17 cellular contexts compared by ENCODE assay signal in the genomic region with DNA sequence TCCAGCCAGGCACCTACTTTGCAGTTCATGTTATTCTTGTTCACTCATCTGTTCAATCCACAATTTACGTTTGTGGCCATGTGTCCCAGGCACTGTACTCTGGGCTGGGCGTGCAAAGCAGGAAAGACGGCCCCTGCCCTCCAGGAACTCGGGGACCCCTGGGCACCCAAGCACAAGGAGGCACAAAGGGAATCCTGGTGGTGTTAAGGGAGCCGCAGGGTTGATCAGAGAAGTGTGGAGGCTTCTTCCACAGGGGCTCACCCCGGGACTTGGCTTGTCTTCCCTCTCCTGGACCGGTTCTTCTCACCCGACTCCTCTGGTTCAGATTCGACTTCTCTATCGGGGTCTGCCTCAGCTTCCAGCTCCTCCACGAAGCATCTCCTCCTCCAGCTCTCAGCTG.
DNase-seq lines count a peak whose midpoint lies in the region; FAIRE-seq and TF ChIP-seq lines count a peak whose summit lies in the region.
"Had no signal": no experiment of that assay in that cellular context is flagged by ENCODE, and none has a peak within 500 bp of the region (broad histone marks: within the 10 kb centered on the region; RNA-seq: fewer than 3 reads in every experiment).

No MANE protein-coding gene starts in this region.

- H3K4me3 ChIP-seq in BLaER1 (no peak overlapping the region), H1 (ENCODE audit: extremely low read depth in 1 of 4, insufficient read depth in 2 of 4, low read depth in 3 of 4, low read length in 4 of 4) (no peak overlapping the region), trophoblast cell (ENCODE audit: low read depth, low read length) (no peak overlapping the region), uterus (no peak overlapping the region)
- H3K4me3 ChIP-seq: A549, HAP-1 had no signal

- H3K18ac ChIP-seq in H1 (ENCODE audit: extremely low read depth, low read length) (no peak overlapping the region), trophoblast cell (ENCODE audit: low read length) (peak overlapping the region; percentile 42)

- no peak for TF ChIP-seq RAD21 in H1 (IDR thresholded peaks at IDR 0.05 in 1 of 2, conservative IDR thresholded peaks at IDR 0.05 in 1 of 2; ENCODE audit: low read depth in 2 of 2, low read length in 2 of 2)

- H3K56ac ChIP-seq in H1 (replicated peaks; ENCODE audit: insufficient read length, low read depth, low read length): no peak overlapping the region

- H3K4ac ChIP-seq in H1 (replicated peaks; ENCODE audit: insufficient read length, low read depth, low read length): no peak overlapping the region
- H3K4ac ChIP-seq in trophoblast cell (ENCODE audit: low read depth, low read length): peak overlapping the region; percentile 72

- H4K91ac ChIP-seq in H1 (replicated peaks; ENCODE audit: insufficient read length, low read length) (no peak overlapping the region), trophoblast cell (ENCODE audit: low read depth, low read length) (no peak overlapping the region)

- H4K20me1 ChIP-seq in BLaER1 (no peaks in the 10 kb centered on the region), H1 (replicated peaks in 1 of 2; ENCODE audit: control insufficient read depth in 1 of 2, insufficient read depth in 2 of 2, low read length in 2 of 2) (peaks cover 0 to 12% of the 10 kb centered on the region in 2 experiments)

- H3K23me2 ChIP-seq in H1 (ENCODE audit: low read depth, low read length): peaks cover 11% of the 10 kb centered on the region; the same call in 1 of the 2 replicates

- WGBS in H1 (ENCODE audit: extremely low coverage in 1 of 2, insufficient coverage in 1 of 2, insufficient read length in 1 of 2, insufficient replicate concordance in 2 of 2, low coverage in 1 of 2, low lambda C conversion rate in 2 of 2, missing lambda C conversion rate in 1 of 2), 2 experiments: 87% methylated on average over 11 of the region's 11 CpGs; no CpG with 5 or more reads in 1 of the 2 experiments
- WGBS in trophoblast cell (ENCODE audit: extremely low coverage, insufficient coverage, insufficient read length): no CpG with 5 or more reads among the region's 11 CpGs

- H3K36me3 ChIP-seq in BLaER1 (no peaks in the 10 kb centered on the region), H1 (ENCODE audit: control insufficient read depth in 2 of 4, insufficient read depth in 4 of 4, low read length in 3 of 4) (no peaks in the 10 kb centered on the region), trophoblast cell (ENCODE audit: control insufficient read depth in 1 of 2, insufficient read depth in 2 of 2, low read length in 2 of 2) (no peaks in the 10 kb centered on the region), uterus (no peaks in the 10 kb centered on the region)
- H3K36me3 ChIP-seq: HAP-1 had no signal

- H2BK12ac ChIP-seq in H1 (ENCODE audit: low read depth, low read length) (no peak overlapping the region), trophoblast cell (ENCODE audit: low read length) (peak overlapping the region; percentile 61)

- H3K4me1 ChIP-seq in BLaER1 (peaks cover 27% of the 10 kb centered on the region), H1 (replicated peaks in 1 of 4; ENCODE audit: control insufficient read depth in 3 of 4, insufficient read depth in 4 of 4, low read length in 3 of 4) (peaks cover 0 to 6% (median 2%) of the 10 kb centered on the region in 4 experiments; a peak in 3 of 7 replicates), trophoblast cell (ENCODE audit: control insufficient read depth in 1 of 2, insufficient read depth in 2 of 2, low read length in 2 of 2) (peaks cover 32 to 37% of the 10 kb centered on the region in 2 experiments), uterus (no peaks in the 10 kb centered on the region)
- H3K4me1 ChIP-seq: A549 had no signal

- intact Hi-C loops in uterus (cut with DNase I; ENCODE audit: low total_unique reads): no loop called here

- no peak overlapping the region for H2BK20ac ChIP-seq in H1 (ENCODE audit: low read length)

- no peak overlapping the region for H3K14ac ChIP-seq in H1 (ENCODE audit: insufficient read length)
- peak overlapping the region; percentile 57 for H3K14ac ChIP-seq in trophoblast cell (ENCODE audit: low read length)

- no peak overlapping the region for H2BK15ac ChIP-seq in H1 (ENCODE audit: low read length)

- no peaks in the 10 kb centered on the region for H3K79me2 ChIP-seq in H1 (ENCODE audit: control insufficient read depth in 1 of 2, insufficient read depth in 2 of 2, low read length in 2 of 2)
- no peaks in the 10 kb centered on the region for H3K79me2 ChIP-seq in trophoblast cell (ENCODE audit: control insufficient read depth, insufficient read depth, low read length, poor library complexity)

- H3K9me3 ChIP-seq in BLaER1 (peaks cover 43% of the 10 kb centered on the region), H1 (ENCODE audit: insufficient read depth in 2 of 2, low read depth in 1 of 2, low read length in 1 of 2) (no peaks in the 10 kb centered on the region), trophoblast cell (ENCODE audit: insufficient read depth, low read depth, low read length) (peaks cover 10% of the 10 kb centered on the region), uterus (no peaks in the 10 kb centered on the region)
- H3K9me3 ChIP-seq: A549, HAP-1 had no signal

- no peak overlapping the region for H2AFZ ChIP-seq in H1 (ENCODE audit: low read length)
- H2AFZ ChIP-seq in trophoblast cell (ENCODE audit: insufficient read depth, low read length, poor library complexity): no peak overlapping the region

- H4K8ac ChIP-seq in H1 (ENCODE audit: extremely low read depth, insufficient read depth, low read length) (no peak overlapping the region), trophoblast cell (ENCODE audit: low read depth, low read length) (peak overlapping the region; percentile 55)

- H3K27ac ChIP-seq in BLaER1 (peak overlapping the region; percentile 8; the same call in 1 of the 2 replicates), H1 (ENCODE audit: low read depth, low read length) (no peak overlapping the region), trophoblast cell (ENCODE audit: low read depth, low read length) (no peak overlapping the region), uterus (peak overlapping the region; percentile 71 to 73)
- H3K27ac ChIP-seq: 22Rv1, A549 had no signal

- no peak overlapping the region for H3K9ac ChIP-seq in BLaER1
- no peak overlapping the region for H3K9ac ChIP-seq in H1 (replicated peaks in 1 of 4; ENCODE audit: extremely low read depth in 1 of 4, low read depth in 3 of 4, low read length in 3 of 4)
- H3K9ac ChIP-seq in trophoblast cell (ENCODE audit: low read length): no peak overlapping the region

- H3K4me2 ChIP-seq in BLaER1 (no peak overlapping the region), H1 (ENCODE audit: insufficient read depth in 1 of 2, low read depth in 2 of 2, low read length in 2 of 2) (no peak overlapping the region), trophoblast cell (ENCODE audit: low read length) (no peak overlapping the region)
- H3K4me2 ChIP-seq: A549 had no signal

- H2BK120ac ChIP-seq in H1 (replicated peaks; ENCODE audit: low read depth, low read length) (no peak overlapping the region), trophoblast cell (ENCODE audit: insufficient read depth, low read length, poor library complexity) (peak overlapping the region; percentile 52)

- H3K27me3 ChIP-seq in BLaER1: no peaks in the 10 kb centered on the region
- no peaks in the 10 kb centered on the region for H3K27me3 ChIP-seq in H1 (replicated peaks in 1 of 4; ENCODE audit: control insufficient read depth in 3 of 4, extremely low read depth in 1 of 4, insufficient read depth in 3 of 4, low read length in 3 of 4)
- H3K27me3 ChIP-seq in trophoblast cell (ENCODE audit: insufficient read depth, low read length): no peaks in the 10 kb centered on the region
- H3K27me3 ChIP-seq in uterus: no peaks in the 10 kb centered on the region

- DNase-seq in H1 (ENCODE audit: low read depth in 1 of 2, low spot score in 2 of 2): no peak
- no peak for DNase-seq in trophoblast cell
- no peak for DNase-seq in uterus
- no peak for DNase-seq in NCI-H146 treated with DMSO at 0.1 percent for 48 hours (lab: John Stamatoyannopoulos, UW; ENCODE audit: unreplicated experiment)
- no peak for DNase-seq in iPS-NIHi7 (ENCODE audit: extremely low spot score)
- no peak for DNase-seq in AG08395 (ENCODE audit: low spot score)
- DNase-seq: C1 segment of cervical spinal cord; CD4-positive, CD25-positive, alpha-beta regulatory T cell; DMS153; DMS79 treated with DMSO at 0.1 percent for 48 hours; GF-D8; KBM-7 had no signal

- no peak for TF ChIP-seq CTCF in H1 (IDR thresholded peaks at IDR 0.05; ENCODE audit: control extremely low read depth in 1 of 3, insufficient read depth in 1 of 3, low read depth in 1 of 3, low read length in 3 of 3)
- no peak for TF ChIP-seq CTCF in uterus (IDR thresholded peaks at IDR 0.05)

- H3K23ac ChIP-seq in H1 (ENCODE audit: insufficient read length) (no peak overlapping the region), trophoblast cell (ENCODE audit: low read length) (no peak overlapping the region)

- CTCF ChIA-PET in H1 (lab: Charles Lee; ENCODE audit: partially characterized antibody): interaction anchor here (2.0 kb wide), 1 partner anchor 43 kb away, joined by 6 read pairs; no protein-coding TSS in a partner anchor

- no peak overlapping the region for H4K5ac ChIP-seq in H1 (ENCODE audit: insufficient read length, low read depth, low read length)

- no peaks in the 10 kb centered on the region for H3K79me1 ChIP-seq in H1 (ENCODE audit: low read depth, low read length)
- peaks cover 18% of the 10 kb centered on the region for H3K79me1 ChIP-seq in trophoblast cell (ENCODE audit: low read length)

- H2BK5ac ChIP-seq in H1 (ENCODE audit: low read depth, low read length) (0 out of 2 replicates have a peak overlapping the region, but pooled peaks have one; percentile 26), trophoblast cell (ENCODE audit: low read depth, low read length, poor library complexity) (peak overlapping the region; percentile 53)

- H4K12ac ChIP-seq in trophoblast cell (ENCODE audit: low read depth, low read length): no peak overlapping the region

- no peak for FAIRE-seq in H1 (lab: Jason Lieb, UNC)
- FAIRE-seq: A549, HepG2 had no signal

- POLR2A ChIA-PET in H1 (lab: Charles Lee; ENCODE audit: partially characterized antibody): no interaction called here

- H2AK5ac ChIP-seq in H1 (ENCODE audit: low read depth, low read length) (no peak overlapping the region), trophoblast cell (ENCODE audit: low read length) (peak overlapping the region; percentile 94)

- TF ChIP-seq POLR2A in H1 (IDR thresholded peaks at IDR 0.05; ENCODE audit: control extremely low read depth in 1 of 2, low read depth in 2 of 2, low read length in 2 of 2) (no peak), uterus (IDR thresholded peaks at IDR 0.05) (no peak)

- TF ChIP-seq EP300 in H1 (IDR thresholded peaks at IDR 0.05; ENCODE audit: borderline replicate concordance in 1 of 2, low read depth in 2 of 2, low read length in 2 of 2): no peak

TF ChIP-seq in H1, 55 proteins besides CTCF, POLR2A, EP300 and RAD21 (continues in another document):
- TF ChIP-seq CTBP2 (IDR thresholded peaks at IDR 0.05; ENCODE audit: borderline replicate concordance, insufficient read depth, insufficient read length, low read length): no peak
- no peak for TF ChIP-seq JUN (IDR thresholded peaks at IDR 0.05; ENCODE audit: low read depth, low read length)
- no peak for TF ChIP-seq GTF2F1 (IDR thresholded peaks at IDR 0.05; ENCODE audit: borderline replicate concordance, low read depth, low read length)

Comparison
In these comparisons a context has a peak if more than half of its experiments do, and no peak if none do; other contexts are left out.
1. H3K27ac ChIP-seq: peak in BLaER1 (single experiment) and uterus (2 of 2); none in H1 (single experiment) and trophoblast cell (single experiment).